Comparison of ENCODE assay signal across 9 cellular contexts in genomic region chr20:63682384-63683139, GRCh38. TPM values are rescaled to one million over a fixed set of nuclear protein-coding genes. Genes with fewer than 3 reads are reported as not detected.
A peak's percentile ranks its signal among the peaks of the same experiment; 100 is the strongest.
DNase-seq lines count a peak whose midpoint lies in the region; ATAC-seq and TF ChIP-seq lines count a peak whose summit lies in the region.
"Had no signal": no experiment of that assay in that cellular context is flagged by ENCODE, and none has a peak within 500 bp of the region (broad histone marks: within the 10 kb centered on the region; RNA-seq: fewer than 3 reads in every experiment).

No MANE protein-coding gene starts in this region.

- H3K9me3 Mint-ChIP-seq in HFFc6 (no peaks in the 10 kb centered on the region; the same call in 1 of the 2 replicates), type B pancreatic cell (no peaks in the 10 kb centered on the region)
- no peaks in the 10 kb centered on the region for H3K9me3 Mint-ChIP-seq in stimulated activated effector memory CD8-positive, alpha-beta T cell treated with anti-CD3 and anti-CD28 coated beads, Interleukin-12 subunit alpha, Interleukin-12 subunit beta, amount 100 ng/mL, for 72 hours

- H3K4me3 Mint-ChIP-seq in HFFc6 (peak overlapping the region; percentile 66), type B pancreatic cell (no peak overlapping the region)
- no peak overlapping the region for H3K4me3 Mint-ChIP-seq in stimulated activated effector memory CD8-positive, alpha-beta T cell treated with anti-CD3 and anti-CD28 coated beads, Interleukin-12 subunit alpha, Interleukin-12 subunit beta, amount 100 ng/mL, for 72 hours

- TF ChIP-seq CTCF in HFFc6 (IDR thresholded peaks at IDR 0.05) (no peak), type B pancreatic cell (conservative IDR thresholded peaks at IDR 0.05) (no peak)

- H3K4me1 Mint-ChIP-seq in HFFc6 (ENCODE audit: low read depth) (peaks cover 27% of the 10 kb centered on the region), type B pancreatic cell (ENCODE audit: unreplicated experiment) (no peaks in the 10 kb centered on the region)
- H3K4me1 Mint-ChIP-seq in stimulated activated effector memory CD8-positive, alpha-beta T cell treated with anti-CD3 and anti-CD28 coated beads, Interleukin-12 subunit alpha, Interleukin-12 subunit beta, amount 100 ng/mL, for 72 hours, result peaks cover 6% of the 10 kb centered on the region

- H3K27ac Mint-ChIP-seq in HFFc6 (peak overlapping the region; percentile 95), type B pancreatic cell (no peak overlapping the region)
- no peak overlapping the region for H3K27ac Mint-ChIP-seq in stimulated activated effector memory CD8-positive, alpha-beta T cell treated with anti-CD3 and anti-CD28 coated beads, Interleukin-12 subunit alpha, Interleukin-12 subunit beta, amount 100 ng/mL, for 72 hours

- peaks cover 4% of the 10 kb centered on the region for H3K27me3 Mint-ChIP-seq in HFFc6 (ENCODE audit: insufficient read depth)
- H3K27me3 Mint-ChIP-seq in type B pancreatic cell, result no peaks in the 10 kb centered on the region

- ATAC-seq in stimulated activated effector memory CD8-positive, alpha-beta T cell treated with anti-CD3 and anti-CD28 coated beads, Interleukin-12 subunit alpha, Interleukin-12 subunit beta, amount 100 ng/mL, for 72 hours, result peak; percentile 80
- ATAC-seq in HG03460 (IDR thresholded peaks at IDR 0.05; ENCODE audit: unreplicated experiment), result no peak

- DNase-seq in HFFc6 (peak; percentile 97), amniotic epithelial cell (ENCODE audit: low read depth) (peak; percentile 99), hepatic stellate cell (ENCODE audit: low spot score) (peak; percentile 95), DMS114 treated with DMSO at 0.1 percent for 48 hours (lab: John Stamatoyannopoulos, UW; ENCODE audit: unreplicated experiment) (no peak), type B pancreatic cell (ENCODE audit: extremely low spot score, unreplicated experiment) (no peak), medulla oblongata (ENCODE audit: extremely low spot score) (no peak)
- DNase-seq in stimulated activated effector memory CD8-positive, alpha-beta T cell treated with anti-CD3 and anti-CD28 coated beads, Interleukin-12 subunit alpha, Interleukin-12 subunit beta, amount 100 ng/mL, for 72 hours (ENCODE audit: low spot score in 2 of 2), result no peak
- DNase-seq: activated gamma-delta T cell had no signal

- H3K36me3 Mint-ChIP-seq in HFFc6 (ENCODE audit: low read depth) (peaks cover 18% of the 10 kb centered on the region), type B pancreatic cell (no peaks in the 10 kb centered on the region)
- peaks cover 11% of the 10 kb centered on the region for H3K36me3 Mint-ChIP-seq in stimulated activated effector memory CD8-positive, alpha-beta T cell treated with anti-CD3 and anti-CD28 coated beads, Interleukin-12 subunit alpha, Interleukin-12 subunit beta, amount 100 ng/mL, for 72 hours

RNA-seq across cellular contexts. Expression of gene TNFRSF6B, which starts 13.9 kb away (rescaled TPM):
- 1 to 10 TPM in 3 of 6 experiments, under 1 TPM in 3; 0.33 to 1.8 (median 1.1) TPM for total RNA-seq in HFFc6 (2021; fragmentation: NEBNext Ultra II Directional; extraction: Animal tissue kit (Norgen Biotek cat#: 25700))
- not detected in 2 replicates for total RNA-seq in type B pancreatic cell (ENCODE audit: low replicate concordance)

RNA-seq across cellular contexts. Expression of gene RTEL1, which starts 24.4 kb away (rescaled TPM):
- total RNA-seq in HFFc6 (2021; fragmentation: NEBNext Ultra II Directional; extraction: Animal tissue kit (Norgen Biotek cat#: 25700)), result 10 to 100 TPM; 19.0 to 26.8 (median 22.7) TPM
- 20.7 and 39.2 TPM in 2 replicates for total RNA-seq in type B pancreatic cell (ENCODE audit: low replicate concordance)

RNA-seq across cellular contexts. Expression of gene ARFRP1, which starts 25.2 kb away (rescaled TPM):
- 10 to 100 TPM; 35.1 to 44.2 (median 37.4) TPM for total RNA-seq in HFFc6 (2021; fragmentation: NEBNext Ultra II Directional; extraction: Animal tissue kit (Norgen Biotek cat#: 25700))
- total RNA-seq in type B pancreatic cell (ENCODE audit: low replicate concordance), result 37.2 and 45.0 TPM in 2 replicates

RNA-seq across cellular contexts. Expression of gene ZGPAT, which starts 25.3 kb away (rescaled TPM):
- 10 to 100 TPM; 18.3 to 22.9 (median 19.6) TPM for total RNA-seq in HFFc6 (2021; fragmentation: NEBNext Ultra II Directional; extraction: Animal tissue kit (Norgen Biotek cat#: 25700))
- total RNA-seq in type B pancreatic cell (ENCODE audit: low replicate concordance), result 28.7 and 32.8 TPM in 2 replicates

RNA-seq across cellular contexts. Expression of gene STMN3, which starts 29.3 kb away (rescaled TPM):
- 1 to 10 TPM in 5 of 6 experiments, under 1 TPM in 1; 0.77 to 3.2 (median 1.5) TPM for total RNA-seq in HFFc6 (2021; fragmentation: NEBNext Ultra II Directional; extraction: Animal tissue kit (Norgen Biotek cat#: 25700))
- 38.9 and 40.8 TPM in 2 replicates for total RNA-seq in type B pancreatic cell (ENCODE audit: low replicate concordance)

Comparison
In these comparisons a context has a peak if more than half of its experiments do, and no peak if none do; other contexts are left out.
1. DNase-seq: peak in HFFc6 (single experiment), amniotic epithelial cell (single experiment) and hepatic stellate cell (single experiment); none in stimulated activated effector memory CD8-positive, alpha-beta T cell treated with anti-CD3 and anti-CD28 coated beads, Interleukin-12 subunit alpha, Interleukin-12 subunit beta, amount 100 ng/mL, for 72 hours (0 of 2), DMS114 treated with DMSO at 0.1 percent for 48 hours (single experiment), type B pancreatic cell (single experiment) and medulla oblongata (single experiment).